In genomic region chr7:53350241-53350640, GRCh38 we compare ENCODE assay signal across 8 cellular contexts.
A peak's percentile ranks its signal among the peaks of the same experiment; 100 is the strongest.
DNase-seq lines count a peak whose midpoint lies in the region; ATAC-seq, FAIRE-seq and TF ChIP-seq lines count a peak whose summit lies in the region.

No MANE protein-coding gene starts in this region.

- POLR2A ChIA-PET in GM12878 (lab: Charles Lee): no interaction called here

- H3K79me2 ChIP-seq in GM12878 (ENCODE audit: control insufficient read depth, insufficient read depth, low read length) (no peaks in the 10 kb centered on the region), neural cell (replicated peaks; ENCODE audit: insufficient read depth, low read length) (no peaks in the 10 kb centered on the region)

- RAD21 ChIA-PET in GM12878 (lab: Charles Lee; ENCODE audit: unreplicated experiment): no interaction called here

- 0% methylated on average over 2 of the region's 2 CpGs for WGBS in GM12878 (ENCODE audit: insufficient coverage, insufficient replicate concordance, low lambda C conversion rate, missing lambda C conversion rate)

- CTCF ChIA-PET in GM12878 (lab: Yijun Ruan, JAX): interaction anchor here (0.5 to 1.8 kb wide), 4 partner anchors 11 to 1336 kb away, joined by 3 to 6 read pairs (median 4); no protein-coding TSS in a partner anchor

- H3K27ac ChIP-seq in GM12878 (ENCODE audit: control insufficient read depth, insufficient read depth) (no peak overlapping the region), neural cell (ENCODE audit: low read length) (no peak overlapping the region)

- H4K20me1 ChIP-seq in GM12878 (ENCODE audit: control insufficient read depth, insufficient read depth): no peaks in the 10 kb centered on the region
- no peaks in the 10 kb centered on the region for H4K20me1 ChIP-seq in neural cell (ENCODE audit: insufficient read depth)

- H3K4me2 ChIP-seq in GM12878 (ENCODE audit: control insufficient read depth, insufficient read depth) (no peak overlapping the region), neural cell (ENCODE audit: low read length) (no peak overlapping the region)

- SMC1A ChIA-PET in GM12878 (lab: Charles Lee; ENCODE audit: uncharacterized antibody, unreplicated experiment): no interaction called here

- TF ChIP-seq RAD21 in GM12878 (IDR thresholded peaks at IDR 0.05; ENCODE audit: insufficient read depth, low read depth, low read length): no peak
- TF ChIP-seq RAD21 in neural cell (conservative IDR thresholded peaks at IDR 0.05): no peak

- H3K9me2 ChIP-seq in neural cell (ENCODE audit: insufficient read depth, low read length): no peaks in the 10 kb centered on the region

- no peak for FAIRE-seq in GM12878 (lab: Jason Lieb, UNC)

- TF ChIP-seq EP300 in GM12878 (IDR thresholded peaks at IDR 0.05; ENCODE audit: borderline replicate concordance in 1 of 2, control insufficient read depth in 1 of 2, low read depth in 2 of 2, low read length in 2 of 2): no peak
- no peak for TF ChIP-seq EP300 in neural cell (conservative IDR thresholded peaks at IDR 0.05; ENCODE audit: poor library complexity, severe bottlenecking)

- TF ChIP-seq CTCF in GM12878 (IDR thresholded peaks at IDR 0.05 in 2 of 3, conservative IDR thresholded peaks at IDR 0.05 in 1 of 3; ENCODE audit: control insufficient read depth in 2 of 3, extremely low read depth in 1 of 3, insufficient read depth in 1 of 3, low read depth in 3 of 3, low read length in 3 of 3) (peak; percentile 36 to 57 (median 50)), neural cell (IDR thresholded peaks at IDR 0.05; ENCODE audit: poor library complexity, severe bottlenecking) (peak; percentile 34)

- intact Hi-C loops in GM12878 (cut with micrococcal nuclease; ENCODE audit: unreplicated experiment): no loop called here

- H3K4me3 ChIP-seq in GM12878 (no peak overlapping the region), neural cell (ENCODE audit: low read length) (no peak overlapping the region)

- H3K27me3 ChIP-seq in GM12878 (replicated peaks in 1 of 2; ENCODE audit: control insufficient read depth in 2 of 2, insufficient read depth in 2 of 2, low read length in 1 of 2): no peaks in the 10 kb centered on the region
- H3K27me3 ChIP-seq in neural cell (ENCODE audit: insufficient read depth, low read depth, low read length): no peaks in the 10 kb centered on the region

- no peak for TF ChIP-seq POLR2A in GM12878 (IDR thresholded peaks at IDR 0.05; ENCODE audit: low read depth, low read length)

- BruUV-seq in GM12878 (replicated peaks; lab: Mats Ljungman, UMichigan): no TSS peak

- H3K9ac ChIP-seq in GM12878 (ENCODE audit: control insufficient read depth, insufficient read depth, low read length) (no peak overlapping the region), neural cell (ENCODE audit: low read length) (no peak overlapping the region)

- H3F3A ChIP-seq in neural cell (ENCODE audit: insufficient read depth, low read length, poor library complexity, severe bottlenecking): no peaks in the 10 kb centered on the region

- no peaks in the 10 kb centered on the region for H3K36me3 ChIP-seq in GM12878 (ENCODE audit: control insufficient read depth in 2 of 2, insufficient read depth in 2 of 2, low read length in 1 of 2)
- no peaks in the 10 kb centered on the region for H3K36me3 ChIP-seq in neural cell (ENCODE audit: insufficient read depth, low read length)

- H3K4me1 ChIP-seq in GM12878 (ENCODE audit: control insufficient read depth, insufficient read depth, low read length): no peaks in the 10 kb centered on the region

- in situ Hi-C loops in GM12878 (cut with MboI): no loop called here

- H3K9me3 ChIP-seq in GM12878 (replicated peaks; ENCODE audit: control insufficient read depth, insufficient read depth, low read length): no peaks in the 10 kb centered on the region
- no peaks in the 10 kb centered on the region for H3K9me3 ChIP-seq in neural cell (ENCODE audit: low read length)

- H2AFZ ChIP-seq in GM12878 (ENCODE audit: control insufficient read depth, low read depth, low read length): no peak overlapping the region
- no peak overlapping the region for H2AFZ ChIP-seq in neural cell (ENCODE audit: low read depth, low read length)

- DNase-seq in NCI-H2196 (lab: John Stamatoyannopoulos, UW; ENCODE audit: unreplicated experiment): peak; percentile 11
- no peak for DNase-seq in NCI-H2196 treated with DMSO at 0.1 percent for 48 hours (lab: John Stamatoyannopoulos, UW; ENCODE audit: unreplicated experiment)
- DNase-seq in M059J (ENCODE audit: low read depth): peak; percentile 1
- no peak for DNase-seq in GM12878 (ENCODE audit: low read depth, low spot score)

- peak; percentile 74 for ATAC-seq in GM12878
- no peak for ATAC-seq in GM21423 (IDR thresholded peaks at IDR 0.05; ENCODE audit: unreplicated experiment)
- no peak for ATAC-seq in GM18858 (IDR thresholded peaks at IDR 0.05; ENCODE audit: unreplicated experiment)
- no peak for ATAC-seq in GM18909 (IDR thresholded peaks at IDR 0.05; ENCODE audit: poor library complexity, unreplicated experiment)

TF ChIP-seq in GM12878, 131 proteins besides CTCF, POLR2A, EP300 and RAD21:
- no peak for TF ChIP-seq IRF4 (IDR thresholded peaks at IDR 0.05; ENCODE audit: low read depth, low read length)
- peak; percentile 19; the same call in 1 of the 2 replicates for TF ChIP-seq SMC3 (IDR thresholded peaks at IDR 0.05; ENCODE audit: borderline replicate concordance, low read length)
- no peak for TF ChIP-seq POU2F2 (IDR thresholded peaks at IDR 0.05; ENCODE audit: borderline replicate concordance, low read depth, low read length)
TF ChIP-seq in GM12878: peak in this region for 1.

TF ChIP-seq in neural cell, 6 proteins besides CTCF, POLR2A, EP300 and RAD21:
- TF ChIP-seq, protein P1, sequence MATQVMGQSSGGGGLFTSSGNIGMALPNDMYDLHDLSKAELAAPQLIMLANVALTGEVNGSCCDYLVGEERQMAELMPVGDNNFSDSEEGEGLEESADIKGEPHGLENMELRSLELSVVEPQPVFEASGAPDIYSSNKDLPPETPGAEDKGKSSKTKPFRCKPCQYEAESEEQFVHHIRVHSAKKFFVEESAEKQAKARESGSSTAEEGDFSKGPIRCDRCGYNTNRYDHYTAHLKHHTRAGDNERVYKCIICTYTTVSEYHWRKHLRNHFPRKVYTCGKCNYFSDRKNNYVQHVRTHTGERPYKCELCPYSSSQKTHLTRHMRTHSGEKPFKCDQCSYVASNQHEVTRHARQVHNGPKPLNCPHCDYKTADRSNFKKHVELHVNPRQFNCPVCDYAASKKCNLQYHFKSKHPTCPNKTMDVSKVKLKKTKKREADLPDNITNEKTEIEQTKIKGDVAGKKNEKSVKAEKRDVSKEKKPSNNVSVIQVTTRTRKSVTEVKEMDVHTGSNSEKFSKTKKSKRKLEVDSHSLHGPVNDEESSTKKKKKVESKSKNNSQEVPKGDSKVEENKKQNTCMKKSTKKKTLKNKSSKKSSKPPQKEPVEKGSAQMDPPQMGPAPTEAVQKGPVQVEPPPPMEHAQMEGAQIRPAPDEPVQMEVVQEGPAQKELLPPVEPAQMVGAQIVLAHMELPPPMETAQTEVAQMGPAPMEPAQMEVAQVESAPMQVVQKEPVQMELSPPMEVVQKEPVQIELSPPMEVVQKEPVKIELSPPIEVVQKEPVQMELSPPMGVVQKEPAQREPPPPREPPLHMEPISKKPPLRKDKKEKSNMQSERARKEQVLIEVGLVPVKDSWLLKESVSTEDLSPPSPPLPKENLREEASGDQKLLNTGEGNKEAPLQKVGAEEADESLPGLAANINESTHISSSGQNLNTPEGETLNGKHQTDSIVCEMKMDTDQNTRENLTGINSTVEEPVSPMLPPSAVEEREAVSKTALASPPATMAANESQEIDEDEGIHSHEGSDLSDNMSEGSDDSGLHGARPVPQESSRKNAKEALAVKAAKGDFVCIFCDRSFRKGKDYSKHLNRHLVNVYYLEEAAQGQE (IDR thresholded peaks at IDR 0.05; ENCODE audit: borderline replicate concordance): no peak
- no peak for TF ChIP-seq POLR2AphosphoS5 (IDR thresholded peaks at IDR 0.05)

Comparison
In these comparisons a context has a peak if more than half of its experiments do, and no peak if none do; other contexts are left out.
1. DNase-seq: peak in NCI-H2196 (single experiment) and M059J (single experiment); none in NCI-H2196 treated with DMSO at 0.1 percent for 48 hours (single experiment) and GM12878 (single experiment).